In the genomic region with DNA sequence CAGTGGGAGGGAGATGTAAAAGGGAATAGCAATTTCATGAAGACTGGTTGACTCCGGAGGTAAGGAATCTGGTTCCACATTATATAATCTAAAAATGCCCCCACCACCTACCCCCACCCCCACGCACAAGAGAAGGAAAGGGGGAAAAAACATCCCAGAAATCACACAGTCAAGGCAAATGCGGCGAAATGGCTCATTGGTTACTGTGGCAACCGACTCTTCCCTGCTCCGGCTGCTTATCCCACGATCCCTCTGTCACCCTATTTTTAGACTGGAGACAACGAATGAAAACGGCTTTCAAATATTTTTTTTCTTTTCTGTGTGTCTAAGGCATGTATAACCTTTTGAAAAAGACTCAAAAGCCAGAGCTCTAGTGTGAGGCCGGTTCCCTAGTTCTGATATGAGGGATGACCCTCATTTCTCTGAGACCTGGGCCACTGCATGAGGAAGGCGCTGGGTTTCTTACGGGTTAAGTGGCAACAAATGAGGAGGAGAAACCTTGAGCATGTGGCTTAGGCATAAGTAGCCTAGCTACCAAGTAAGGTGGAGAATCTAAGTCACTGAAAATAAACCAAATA, we compare ENCODE assay signal across 1 cellular context.
TF ChIP-seq lines count a peak whose summit lies in the region.

No MANE protein-coding gene starts in this region.

TF ChIP-seq in GM23338, 12 proteins besides CTCF, POLR2A, EP300 and RAD21 (continued from another document):
- TF ChIP-seq, protein P1, sequence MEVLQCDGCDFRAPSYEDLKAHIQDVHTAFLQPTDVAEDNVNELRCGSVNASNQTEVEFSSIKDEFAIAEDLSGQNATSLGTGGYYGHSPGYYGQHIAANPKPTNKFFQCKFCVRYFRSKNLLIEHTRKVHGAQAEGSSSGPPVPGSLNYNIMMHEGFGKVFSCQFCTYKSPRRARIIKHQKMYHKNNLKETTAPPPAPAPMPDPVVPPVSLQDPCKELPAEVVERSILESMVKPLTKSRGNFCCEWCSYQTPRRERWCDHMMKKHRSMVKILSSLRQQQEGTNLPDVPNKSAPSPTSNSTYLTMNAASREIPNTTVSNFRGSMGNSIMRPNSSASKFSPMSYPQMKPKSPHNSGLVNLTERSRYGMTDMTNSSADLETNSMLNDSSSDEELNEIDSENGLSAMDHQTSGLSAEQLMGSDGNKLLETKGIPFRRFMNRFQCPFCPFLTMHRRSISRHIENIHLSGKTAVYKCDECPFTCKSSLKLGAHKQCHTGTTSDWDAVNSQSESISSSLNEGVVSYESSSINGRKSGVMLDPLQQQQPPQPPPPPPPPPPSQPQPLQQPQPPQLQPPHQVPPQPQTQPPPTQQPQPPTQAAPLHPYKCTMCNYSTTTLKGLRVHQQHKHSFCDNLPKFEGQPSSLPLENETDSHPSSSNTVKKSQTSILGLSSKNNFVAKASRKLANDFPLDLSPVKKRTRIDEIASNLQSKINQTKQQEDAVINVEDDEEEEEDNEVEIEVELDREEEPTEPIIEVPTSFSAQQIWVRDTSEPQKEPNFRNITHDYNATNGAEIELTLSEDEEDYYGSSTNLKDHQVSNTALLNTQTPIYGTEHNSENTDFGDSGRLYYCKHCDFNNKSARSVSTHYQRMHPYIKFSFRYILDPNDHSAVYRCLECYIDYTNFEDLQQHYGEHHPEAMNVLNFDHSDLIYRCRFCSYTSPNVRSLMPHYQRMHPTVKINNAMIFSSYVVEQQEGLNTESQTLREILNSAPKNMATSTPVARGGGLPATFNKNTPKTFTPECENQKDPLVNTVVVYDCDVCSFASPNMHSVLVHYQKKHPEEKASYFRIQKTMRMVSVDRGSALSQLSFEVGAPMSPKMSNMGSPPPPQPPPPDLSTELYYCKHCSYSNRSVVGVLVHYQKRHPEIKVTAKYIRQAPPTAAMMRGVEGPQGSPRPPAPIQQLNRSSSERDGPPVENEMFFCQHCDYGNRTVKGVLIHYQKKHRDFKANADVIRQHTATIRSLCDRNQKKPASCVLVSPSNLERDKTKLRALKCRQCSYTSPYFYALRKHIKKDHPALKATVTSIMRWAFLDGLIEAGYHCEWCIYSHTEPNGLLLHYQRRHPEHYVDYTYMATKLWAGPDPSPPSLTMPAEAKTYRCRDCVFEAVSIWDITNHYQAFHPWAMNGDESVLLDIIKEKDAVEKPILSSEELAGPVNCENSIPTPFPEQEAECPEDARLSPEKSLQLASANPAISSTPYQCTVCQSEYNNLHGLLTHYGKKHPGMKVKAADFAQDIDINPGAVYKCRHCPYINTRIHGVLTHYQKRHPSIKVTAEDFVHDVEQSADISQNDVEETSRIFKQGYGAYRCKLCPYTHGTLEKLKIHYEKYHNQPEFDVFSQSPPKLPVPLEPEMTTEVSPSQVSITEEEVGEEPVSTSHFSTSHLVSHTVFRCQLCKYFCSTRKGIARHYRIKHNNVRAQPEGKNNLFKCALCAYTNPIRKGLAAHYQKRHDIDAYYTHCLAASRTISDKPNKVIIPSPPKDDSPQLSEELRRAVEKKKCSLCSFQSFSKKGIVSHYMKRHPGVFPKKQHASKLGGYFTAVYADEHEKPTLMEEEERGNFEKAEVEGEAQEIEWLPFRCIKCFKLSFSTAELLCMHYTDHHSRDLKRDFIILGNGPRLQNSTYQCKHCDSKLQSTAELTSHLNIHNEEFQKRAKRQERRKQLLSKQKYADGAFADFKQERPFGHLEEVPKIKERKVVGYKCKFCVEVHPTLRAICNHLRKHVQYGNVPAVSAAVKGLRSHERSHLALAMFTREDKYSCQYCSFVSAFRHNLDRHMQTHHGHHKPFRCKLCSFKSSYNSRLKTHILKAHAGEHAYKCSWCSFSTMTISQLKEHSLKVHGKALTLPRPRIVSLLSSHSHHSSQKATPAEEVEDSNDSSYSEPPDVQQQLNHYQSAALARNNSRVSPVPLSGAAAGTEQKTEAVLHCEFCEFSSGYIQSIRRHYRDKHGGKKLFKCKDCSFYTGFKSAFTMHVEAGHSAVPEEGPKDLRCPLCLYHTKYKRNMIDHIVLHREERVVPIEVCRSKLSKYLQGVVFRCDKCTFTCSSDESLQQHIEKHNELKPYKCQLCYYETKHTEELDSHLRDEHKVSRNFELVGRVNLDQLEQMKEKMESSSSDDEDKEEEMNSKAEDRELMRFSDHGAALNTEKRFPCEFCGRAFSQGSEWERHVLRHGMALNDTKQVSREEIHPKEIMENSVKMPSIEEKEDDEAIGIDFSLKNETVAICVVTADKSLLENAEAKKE (CRISPR knock-in tag; IDR thresholded peaks at IDR 0.05) = no peak
- TF ChIP-seq JUNB (IDR thresholded peaks at IDR 0.05; ENCODE audit: unreplicated experiment) (no peak), CREB1 (CRISPR knock-in tag; IDR thresholded peaks at IDR 0.05; ENCODE audit: low read depth) (no peak)
